8 cellular contexts compared by ENCODE assay signal in genomic region chr17:8173056-8173870, GRCh38. TPM values are rescaled to one million over a fixed set of nuclear protein-coding genes. Genes with fewer than 3 reads are reported as not detected.
DNase-seq lines count a peak whose midpoint lies in the region; ATAC-seq and TF ChIP-seq lines count a peak whose summit lies in the region.

No MANE protein-coding gene starts in this region.

- H3K27ac ChIP-seq in DOHH2 (ENCODE audit: low read depth, low read length) (peak overlapping the region; percentile 84), OCI-LY7 (ENCODE audit: low read depth, low read length, poor library complexity, severe bottlenecking) (peak overlapping the region; percentile 91), muscle layer of duodenum (ENCODE audit: low read length) (peak overlapping the region; percentile 97), suprapubic skin (peak overlapping the region; percentile 98)

- H3K4me3 ChIP-seq in DOHH2 (ENCODE audit: low read length) = peak overlapping the region; percentile 92
- H3K4me3 ChIP-seq in OCI-LY7 (ENCODE audit: low read depth, low read length, poor library complexity, severe bottlenecking) = peak overlapping the region; percentile 81
- H3K4me3 ChIP-seq in muscle layer of duodenum (ENCODE audit: low read depth in 1 of 2, low read length in 2 of 2) = peak overlapping the region; percentile 58 to 66
- H3K4me3 ChIP-seq in suprapubic skin = peak overlapping the region; percentile 46

- no peaks in the 10 kb centered on the region for H3K27me3 Mint-ChIP-seq in activated T-cell treated with anti-CD3 and anti-CD28 coated beads, Interleukin-2, amount 50 U/mL, for 24 hours

- H3K4me3 Mint-ChIP-seq in activated T-cell treated with anti-CD3 and anti-CD28 coated beads, Interleukin-2, amount 50 U/mL, for 24 hours = peak overlapping the region; percentile 78

- H3K9me2 ChIP-seq in DOHH2 (replicated peaks; ENCODE audit: control insufficient read depth, low read length) (no peaks in the 10 kb centered on the region), OCI-LY7 (ENCODE audit: insufficient read depth, low read length) (no peaks in the 10 kb centered on the region)

- peaks cover 22% of the 10 kb centered on the region for H3K79me2 ChIP-seq in DOHH2 (ENCODE audit: control insufficient read depth, low read length)
- H3K79me2 ChIP-seq in OCI-LY7 (ENCODE audit: insufficient read depth, low read depth, low read length) = peaks cover 5% of the 10 kb centered on the region; the same call in 1 of the 2 replicates

- TSS peak; percentile 91 for BruUV-seq in OCI-LY7 (replicated peaks; lab: Mats Ljungman, UMichigan)

- ATAC-seq in GM21723 (IDR thresholded peaks at IDR 0.05; ENCODE audit: unreplicated experiment) = peak; percentile 68
- peak; percentile 87 for ATAC-seq in esophagus mucosa

- TF ChIP-seq RAD21 in Ishikawa (IDR thresholded peaks at IDR 0.05; ENCODE audit: low read depth) = no peak

- POLR2A ChIA-PET in OCI-LY7 (lab: Charles Lee) = interaction anchor here (0.6 to 2.3 kb wide), 20 partner anchors 9 to 336 kb away, joined by 3 to 18 read pairs (median 4); partner anchors contain the start of genes BORCS6, CTC1, PFAS and SLC25A35

- intact Hi-C loops in OCI-LY7 (cut with micrococcal nuclease; ENCODE audit: unreplicated experiment) = no loop called here

- peak; percentile 95 for DNase-seq in OCI-LY7 (ENCODE audit: low spot score)
- peak; percentile 68 for DNase-seq in activated T-cell treated with anti-CD3 and anti-CD28 coated beads, Interleukin-2, amount 50 U/mL, for 24 hours
- peak in 1 of 2 donors; percentile 88 for DNase-seq in suprapubic skin (ENCODE audit: low spot score in 2 of 2)

- H3K4me1 ChIP-seq in DOHH2 (ENCODE audit: control insufficient read depth, low read length) (peaks cover 37% of the 10 kb centered on the region), OCI-LY7 (ENCODE audit: insufficient read depth, low read length, poor library complexity, severe bottlenecking) (peaks cover 36% of the 10 kb centered on the region), muscle layer of duodenum (ENCODE audit: control insufficient read depth in 1 of 2, insufficient read depth in 2 of 2, low read length in 2 of 2) (peaks cover 0 to 25% of the 10 kb centered on the region in 2 donors), suprapubic skin (peaks cover 43% of the 10 kb centered on the region)

- H3K9me3 Mint-ChIP-seq in activated T-cell treated with anti-CD3 and anti-CD28 coated beads, Interleukin-2, amount 50 U/mL, for 24 hours = no peaks in the 10 kb centered on the region

- H3K27me3 ChIP-seq in DOHH2 (ENCODE audit: control insufficient read depth, low read length) = no peaks in the 10 kb centered on the region
- no peaks in the 10 kb centered on the region for H3K27me3 ChIP-seq in muscle layer of duodenum (ENCODE audit: low read depth, low read length)
- no peaks in the 10 kb centered on the region for H3K27me3 ChIP-seq in suprapubic skin

- H2AFZ ChIP-seq in OCI-LY7 (ENCODE audit: low read length) = peak overlapping the region; percentile 73; the same call in 1 of the 2 replicates

- CTCF ChIA-PET in OCI-LY7 (lab: Charles Lee; ENCODE audit: unreplicated experiment) = no interaction called here

- peak overlapping the region; percentile 87 for H3K4me2 ChIP-seq in DOHH2 (ENCODE audit: low read length)
- H3K4me2 ChIP-seq in OCI-LY7 (ENCODE audit: low read length) = peak overlapping the region; percentile 99

- TF ChIP-seq EP300 in Ishikawa (IDR thresholded peaks at IDR 0.05; ENCODE audit: borderline replicate concordance) (no peak), suprapubic skin (IDR thresholded peaks at IDR 0.05) (no peak)

- H3K27ac Mint-ChIP-seq in activated T-cell treated with anti-CD3 and anti-CD28 coated beads, Interleukin-2, amount 50 U/mL, for 24 hours = peak overlapping the region; percentile 100

- H4K20me1 ChIP-seq in DOHH2 (ENCODE audit: control insufficient read depth, insufficient read depth, low read depth, low read length) = 0 out of 2 replicates have a peak, but pooled peaks cover 3% of the 10 kb centered on the region
- H4K20me1 ChIP-seq in OCI-LY7 (ENCODE audit: insufficient read depth, low read length) = no peaks in the 10 kb centered on the region

- WGBS in suprapubic skin = under 1% methylated on average over 23 of the region's 23 CpGs

- peaks cover 5% of the 10 kb centered on the region for H3K36me3 Mint-ChIP-seq in activated T-cell treated with anti-CD3 and anti-CD28 coated beads, Interleukin-2, amount 50 U/mL, for 24 hours (ENCODE audit: low read depth)

- H3K9me3 ChIP-seq in DOHH2 (ENCODE audit: control insufficient read depth, insufficient read depth, low read length) = no peaks in the 10 kb centered on the region
- no peaks in the 10 kb centered on the region for H3K9me3 ChIP-seq in OCI-LY7 (ENCODE audit: low read length)
- H3K9me3 ChIP-seq in muscle layer of duodenum (ENCODE audit: control insufficient read depth in 1 of 2, low read length in 2 of 2) = no peaks in the 10 kb centered on the region
- H3K9me3 ChIP-seq in suprapubic skin = no peaks in the 10 kb centered on the region

- peaks cover 11% of the 10 kb centered on the region for H3F3A ChIP-seq in DOHH2 (ENCODE audit: control insufficient read depth, insufficient read depth)

- peaks cover 6% of the 10 kb centered on the region; the same call in 1 of the 2 replicates for H3K36me3 ChIP-seq in DOHH2 (ENCODE audit: control insufficient read depth, low read length)
- no peaks in the 10 kb centered on the region for H3K36me3 ChIP-seq in OCI-LY7 (ENCODE audit: insufficient read depth, low read length)
- no peaks in the 10 kb centered on the region for H3K36me3 ChIP-seq in muscle layer of duodenum (ENCODE audit: control insufficient read depth in 1 of 2, insufficient read depth in 2 of 2, low read length in 2 of 2)
- H3K36me3 ChIP-seq in suprapubic skin = no peaks in the 10 kb centered on the region

- peaks cover 47% of the 10 kb centered on the region for H3K4me1 Mint-ChIP-seq in activated T-cell treated with anti-CD3 and anti-CD28 coated beads, Interleukin-2, amount 50 U/mL, for 24 hours (ENCODE audit: low read depth)

- TF ChIP-seq CTCF in DOHH2 (IDR thresholded peaks at IDR 0.05; ENCODE audit: low read depth, low read length, poor library complexity, severe bottlenecking) (no peak), OCI-LY7 (conservative IDR thresholded peaks at IDR 0.05; ENCODE audit: low read length) (no peak), suprapubic skin (IDR thresholded peaks at IDR 0.05) (no peak)

- TF ChIP-seq POLR2A in suprapubic skin (IDR thresholded peaks at IDR 0.05) = peak; percentile 98 to 99

TF ChIP-seq in Ishikawa, 13 proteins besides CTCF, POLR2A, EP300 and RAD21 (continues in another document):
- TF ChIP-seq CREB1 (IDR thresholded peaks at IDR 0.05; ENCODE audit: low read depth) (peak; percentile 45; the same call in 1 of the 2 replicates), TEAD4 (IDR thresholded peaks at IDR 0.05) (peak; percentile 79), NFIC (IDR thresholded peaks at IDR 0.05) (peak; percentile 51), EGR1 (IDR thresholded peaks at IDR 0.05) (no peak)
- TF ChIP-seq, protein P1, sequence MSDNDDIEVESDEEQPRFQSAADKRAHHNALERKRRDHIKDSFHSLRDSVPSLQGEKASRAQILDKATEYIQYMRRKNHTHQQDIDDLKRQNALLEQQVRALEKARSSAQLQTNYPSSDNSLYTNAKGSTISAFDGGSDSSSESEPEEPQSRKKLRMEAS (IDR thresholded peaks at IDR 0.05) = peak; percentile 63; the same call in 1 of the 2 replicates
- TF ChIP-seq, protein P2, sequence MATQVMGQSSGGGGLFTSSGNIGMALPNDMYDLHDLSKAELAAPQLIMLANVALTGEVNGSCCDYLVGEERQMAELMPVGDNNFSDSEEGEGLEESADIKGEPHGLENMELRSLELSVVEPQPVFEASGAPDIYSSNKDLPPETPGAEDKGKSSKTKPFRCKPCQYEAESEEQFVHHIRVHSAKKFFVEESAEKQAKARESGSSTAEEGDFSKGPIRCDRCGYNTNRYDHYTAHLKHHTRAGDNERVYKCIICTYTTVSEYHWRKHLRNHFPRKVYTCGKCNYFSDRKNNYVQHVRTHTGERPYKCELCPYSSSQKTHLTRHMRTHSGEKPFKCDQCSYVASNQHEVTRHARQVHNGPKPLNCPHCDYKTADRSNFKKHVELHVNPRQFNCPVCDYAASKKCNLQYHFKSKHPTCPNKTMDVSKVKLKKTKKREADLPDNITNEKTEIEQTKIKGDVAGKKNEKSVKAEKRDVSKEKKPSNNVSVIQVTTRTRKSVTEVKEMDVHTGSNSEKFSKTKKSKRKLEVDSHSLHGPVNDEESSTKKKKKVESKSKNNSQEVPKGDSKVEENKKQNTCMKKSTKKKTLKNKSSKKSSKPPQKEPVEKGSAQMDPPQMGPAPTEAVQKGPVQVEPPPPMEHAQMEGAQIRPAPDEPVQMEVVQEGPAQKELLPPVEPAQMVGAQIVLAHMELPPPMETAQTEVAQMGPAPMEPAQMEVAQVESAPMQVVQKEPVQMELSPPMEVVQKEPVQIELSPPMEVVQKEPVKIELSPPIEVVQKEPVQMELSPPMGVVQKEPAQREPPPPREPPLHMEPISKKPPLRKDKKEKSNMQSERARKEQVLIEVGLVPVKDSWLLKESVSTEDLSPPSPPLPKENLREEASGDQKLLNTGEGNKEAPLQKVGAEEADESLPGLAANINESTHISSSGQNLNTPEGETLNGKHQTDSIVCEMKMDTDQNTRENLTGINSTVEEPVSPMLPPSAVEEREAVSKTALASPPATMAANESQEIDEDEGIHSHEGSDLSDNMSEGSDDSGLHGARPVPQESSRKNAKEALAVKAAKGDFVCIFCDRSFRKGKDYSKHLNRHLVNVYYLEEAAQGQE (IDR thresholded peaks at IDR 0.05; ENCODE audit: low read depth) = no peak

RNA-seq across cellular contexts. Expression of gene TMEM107, which starts 2.9 kb away (rescaled TPM):
- 34.6 and 57.0 TPM in 2 replicates for total RNA-seq in OCI-LY7 (2014; rRNA removed; shearing (Covaris generic))
- 43.9 and 45.4 TPM in 2 replicates for total RNA-seq in OCI-LY7 (2022)
- 17.5 TPM for total RNA-seq in esophagus mucosa
- 10 to 100 TPM; 13.7 to 21.4 (median 19.4) TPM for total RNA-seq in suprapubic skin

RNA-seq across cellular contexts. Expression of gene VAMP2, which starts 10.5 kb away (rescaled TPM):
- 10.4 and 21.2 TPM in 2 replicates for total RNA-seq in OCI-LY7 (2014; rRNA removed; shearing (Covaris generic))
- 40.9 and 45.1 TPM in 2 replicates for total RNA-seq in OCI-LY7 (2022)
- 20.9 TPM for total RNA-seq in esophagus mucosa
- 10 to 100 TPM; 41.2 to 64.3 (median 52.8) TPM for total RNA-seq in suprapubic skin

RNA-seq across cellular contexts. Expression of gene BORCS6, which starts 16.7 kb away (rescaled TPM):
- 13.9 and 14.3 TPM in 2 replicates for total RNA-seq in OCI-LY7 (2014; rRNA removed; shearing (Covaris generic))
- 12.0 and 12.7 TPM in 2 replicates for total RNA-seq in OCI-LY7 (2022)
- total RNA-seq in esophagus mucosa = 6.3 TPM
- 10 to 100 TPM in 2 of 4 donors, 1 to 10 TPM in 2; 8.1 to 10.6 (median 9.9) TPM for total RNA-seq in suprapubic skin

RNA-seq across cellular contexts. Expression of gene PER1, which starts 21.1 kb away (rescaled TPM):
- 13.9 and 15.4 TPM in 2 replicates for total RNA-seq in OCI-LY7 (2014; rRNA removed; shearing (Covaris generic))
- total RNA-seq in OCI-LY7 (2022) (38.0 and 48.0 TPM in 2 replicates), esophagus mucosa (65.0 TPM), suprapubic skin (100 to 1,000 TPM; 272 to 655 (median 330) TPM)

RNA-seq across cellular contexts. Expression of gene AURKB, which starts 37.1 kb away (rescaled TPM):
- 248 and 283 TPM in 2 replicates for total RNA-seq in OCI-LY7 (2014; rRNA removed; shearing (Covaris generic))
- total RNA-seq in OCI-LY7 (2022) (310 and 323 TPM in 2 replicates), esophagus mucosa (22.0 TPM), suprapubic skin (10 to 100 TPM in 2 of 4 donors, 1 to 10 TPM in 2; 3.7 to 18.2 (median 9.5) TPM)
